Comparison of ENCODE assay signal across 12 cellular contexts in genomic region chr6:2376429-2377355, GRCh38.
DNase-seq lines count a peak whose midpoint lies in the region; TF ChIP-seq lines count a peak whose summit lies in the region.
"Had no signal": no experiment of that assay in that cellular context is flagged by ENCODE, and none has a peak within 500 bp of the region (broad histone marks: within the 10 kb centered on the region; RNA-seq: fewer than 3 reads in every experiment).

No MANE protein-coding gene starts in this region.

- no peak for TF ChIP-seq CTCF in GM10248 (IDR thresholded peaks at IDR 0.05; ENCODE audit: control extremely low read depth, extremely low read depth, low read depth, missing control alignments)

- no peaks in the 10 kb centered on the region for H3K27me3 ChIP-seq in skeletal muscle satellite cell (ENCODE audit: control insufficient read depth, insufficient read depth, low read length)
- H3K27me3 ChIP-seq: gastrocnemius medialis had no signal

- peak overlapping the region; percentile 71 for H3K4me2 ChIP-seq in skeletal muscle satellite cell (ENCODE audit: low read length)

- H3K4me3 ChIP-seq in skeletal muscle satellite cell (ENCODE audit: low read length): peak overlapping the region; percentile 34
- H3K4me3 ChIP-seq: gastrocnemius medialis had no signal

- CTCF ChIA-PET in GM10248 (lab: Yijun Ruan, JAX): no interaction called here

- DNase-seq in H4 (ENCODE audit: low spot score) (peak; percentile 97), RPMI7951 (ENCODE audit: low read depth) (peak; percentile 96), epithelial cell of prostate (ENCODE audit: low read depth, low spot score) (peak; percentile 43), SIG-M5 treated with dmso at 0.1 percent for 504 hours (lab: John Stamatoyannopoulos, UW; ENCODE audit: unreplicated experiment) (no peak), GM10248 (ENCODE audit: extremely low spot score) (no peak), T-helper 1 cell (no peak)
- DNase-seq in stimulated activated CD4-positive, alpha-beta T cell treated with anti-CD3 and anti-CD28 coated beads, Interleukin-15, amount 100 ng/mL, for 24 hours: no peak
- DNase-seq: activated B cell treated with CpG ODN at 0.5 μM for 24 hours, gastrocnemius medialis, NCI-H2029 treated with DMSO at 0.1 percent for 48 hours, occipital lobe had no signal

- peaks cover 41% of the 10 kb centered on the region for H3K4me1 ChIP-seq in skeletal muscle satellite cell (ENCODE audit: control insufficient read depth, insufficient read depth, low read length)
- H3K4me1 ChIP-seq: gastrocnemius medialis had no signal

- H3K27ac ChIP-seq in epithelial cell of prostate: peak overlapping the region; percentile 24
- H3K27ac ChIP-seq: gastrocnemius medialis had no signal

- no peaks in the 10 kb centered on the region for H3K36me3 ChIP-seq in skeletal muscle satellite cell (ENCODE audit: insufficient read depth, low read length)
- H3K36me3 ChIP-seq: gastrocnemius medialis had no signal

- POLR2A ChIA-PET in GM10248 (lab: Yijun Ruan, JAX): no interaction called here

- peak overlapping the region; percentile 48 for H3K9ac ChIP-seq in skeletal muscle satellite cell (ENCODE audit: low read depth, low read length)

- H3K9me3 ChIP-seq in skeletal muscle satellite cell (replicated peaks; ENCODE audit: low read length): no peaks in the 10 kb centered on the region
- H3K9me3 ChIP-seq: gastrocnemius medialis had no signal

Comparison
In these comparisons a context has a peak if more than half of its experiments do, and no peak if none do; other contexts are left out.
1. DNase-seq: peak in H4 (single experiment), RPMI7951 (single experiment) and epithelial cell of prostate (single experiment); none in SIG-M5 treated with dmso at 0.1 percent for 504 hours (single experiment), GM10248 (single experiment), stimulated activated CD4-positive, alpha-beta T cell treated with anti-CD3 and anti-CD28 coated beads, Interleukin-15, amount 100 ng/mL, for 24 hours (single experiment) and T-helper 1 cell (0 of 5).